In genomic region chr9:13110766-13111400, GRCh38 we compare ENCODE assay signal across 14 cellular contexts.
DNase-seq lines count a peak whose midpoint lies in the region; TF ChIP-seq lines count a peak whose summit lies in the region.
"Had no signal": no experiment of that assay in that cellular context is flagged by ENCODE, and none has a peak within 500 bp of the region (broad histone marks: within the 10 kb centered on the region; RNA-seq: fewer than 3 reads in every experiment).

No MANE protein-coding gene starts in this region.

- H3K4me3 ChIP-seq in fibroblast of villous mesenchyme (ENCODE audit: low read depth, low read length) = no peak overlapping the region
- H3K4me3 ChIP-seq: BLaER1 treated with 17β-estradiol and CSF1 and Interleukin-3, amounts not matched to agents 10 nM and 100 nM; SK-N-MC; smooth muscle cell had no signal

- no peak for TF ChIP-seq CTCF in fibroblast of villous mesenchyme (IDR thresholded peaks at IDR 0.05; ENCODE audit: insufficient read depth, low read depth, low read length)

- DNase-seq in EH (ENCODE audit: low read depth) = peak; percentile 63
- peak; percentile 85 for DNase-seq in NCI-H69 (lab: John Stamatoyannopoulos, UW)
- DNase-seq in fibroblast of villous mesenchyme (ENCODE audit: low read depth) = peak; percentile 53
- peak; percentile 39 for DNase-seq in renal cortical epithelial cell (ENCODE audit: low read depth)
- no peak for DNase-seq in T1000 (lab: John Stamatoyannopoulos, UW)
- DNase-seq in HuH-7 (ENCODE audit: low spot score) = no peak
- no peak for DNase-seq in NOMO-1 treated with DMSO at 0.1 percent for 48 hours (lab: John Stamatoyannopoulos, UW; ENCODE audit: unreplicated experiment)
- no peak for DNase-seq in DMS53 (lab: John Stamatoyannopoulos, UW)
- DNase-seq: activated CD4-positive, CD25-positive, alpha-beta regulatory T cell treated with anti-CD3 and anti-CD28 coated beads, Interleukin-2, amount 50 U/mL, for 72 hours; activated T-cell treated with anti-CD3 and anti-CD28 coated beads, Interleukin-2, amount 50 U/mL, for 1 hour; natural killer cell had no signal

Comparison
In these comparisons a context has a peak if more than half of its experiments do, and no peak if none do; other contexts are left out.
1. DNase-seq: peak in EH (single experiment), NCI-H69 (single experiment), fibroblast of villous mesenchyme (single experiment) and renal cortical epithelial cell (single experiment); none in T1000 (single experiment), HuH-7 (single experiment), NOMO-1 treated with DMSO at 0.1 percent for 48 hours (single experiment) and DMS53 (single experiment).